Comparison of ENCODE assay signal across 9 cellular contexts in the genomic region with DNA sequence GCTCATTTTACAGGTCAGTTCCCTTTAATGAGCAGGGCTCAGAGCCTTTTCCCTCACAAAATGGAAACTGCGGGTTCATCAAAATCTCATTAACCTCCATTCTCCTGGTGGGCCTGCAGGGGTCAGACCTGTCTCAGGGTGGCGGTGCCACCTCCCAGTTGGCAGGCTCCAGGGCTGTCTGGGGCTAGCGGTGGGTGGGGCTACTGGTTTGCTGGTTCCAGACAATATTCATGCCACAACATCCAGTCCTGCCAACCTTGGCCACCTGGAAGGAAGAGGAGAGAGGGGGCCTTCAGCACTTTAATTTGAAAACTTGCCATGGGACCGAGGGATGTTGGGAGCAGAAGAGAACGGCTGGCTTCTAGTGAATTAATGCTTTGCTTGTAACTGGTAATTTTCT. TPM values are rescaled to one million over a fixed set of nuclear protein-coding genes. Genes with fewer than 3 reads are reported as not detected.
DNase-seq lines count a peak whose midpoint lies in the region; ATAC-seq and TF ChIP-seq lines count a peak whose summit lies in the region.
"Had no signal": no experiment of that assay in that cellular context is flagged by ENCODE, and none has a peak within 500 bp of the region (broad histone marks: within the 10 kb centered on the region; RNA-seq: fewer than 3 reads in every experiment).

No MANE protein-coding gene starts in this region.

- H3K9me3 Mint-ChIP-seq in activated T-cell treated with anti-CD3 and anti-CD28 coated beads, Interleukin-2, amount 50 U/mL, for 4 hours: no peaks in the 10 kb centered on the region
- no peaks in the 10 kb centered on the region for H3K9me3 Mint-ChIP-seq in activated T-helper 1 cell treated with anti-CD3 and anti-CD28 coated beads, Interleukin-12 subunit alpha, Interleukin-12 subunit beta, Interleukin-2, Interleukin-4 antibody, amounts not matched to agents 30 ng/mL and 10 ng/mL and 1 ng/mL, durations not matched to agents 14 hours and 24 hours and 36 hours
- H3K9me3 Mint-ChIP-seq in T-helper 2 cell treated with Interferon-gamma antibody and Interleukin-4, amounts not matched to agents 5 μg/mL and 100 μg/mL, for 36 hours: no peaks in the 10 kb centered on the region

- no peaks in the 10 kb centered on the region for H3K9me3 ChIP-seq in hepatocyte (ENCODE audit: low read depth)

- H3K36me3 ChIP-seq in hepatocyte (replicated peaks; ENCODE audit: insufficient read depth, low read depth): no peaks in the 10 kb centered on the region
- H3K36me3 ChIP-seq: BLaER1 treated with 17β-estradiol and CSF1 and Interleukin-3, amounts not matched to agents 10 nM and 100 nM had no signal

- peak; percentile 42 for DNase-seq in NCI-H1694 treated with DMSO at 0.1 percent for 48 hours (lab: John Stamatoyannopoulos, UW)
- DNase-seq in NCI-H1694 (lab: John Stamatoyannopoulos, UW): no peak
- DNase-seq in NAMALWA (ENCODE audit: low spot score): peak; percentile 64
- no peak for DNase-seq in activated T-cell treated with anti-CD3 and anti-CD28 coated beads, Interleukin-2, amount 50 U/mL, for 4 hours
- no peak for DNase-seq in hepatocyte (ENCODE audit: low spot score)
- peak in 2 of 3 experiments; percentile 3 to 32 for DNase-seq in stimulated activated CD4-positive, alpha-beta T cell treated with anti-CD3 and anti-CD28 coated beads, TNF-alpha, amount 100 ng/mL, for 24 hours (ENCODE audit: low read depth in 3 of 3)
- DNase-seq in activated T-helper 1 cell treated with anti-CD3 and anti-CD28 coated beads, Interleukin-12 subunit alpha, Interleukin-12 subunit beta, Interleukin-2, Interleukin-4 antibody, amounts not matched to agents 30 ng/mL and 10 ng/mL and 1 ng/mL, durations not matched to agents 14 hours and 24 hours and 36 hours (ENCODE audit: low spot score): no peak
- no peak for DNase-seq in T-helper 2 cell treated with Interferon-gamma antibody and Interleukin-4, amounts not matched to agents 5 μg/mL and 100 μg/mL, for 36 hours (ENCODE audit: low spot score)

- no peak overlapping the region for H3K27ac Mint-ChIP-seq in activated T-helper 1 cell treated with anti-CD3 and anti-CD28 coated beads, Interleukin-12 subunit alpha, Interleukin-12 subunit beta, Interleukin-2, Interleukin-4 antibody, amounts not matched to agents 30 ng/mL and 10 ng/mL and 1 ng/mL, durations not matched to agents 14 hours and 24 hours and 36 hours
- no peak overlapping the region for H3K27ac Mint-ChIP-seq in T-helper 2 cell treated with Interferon-gamma antibody and Interleukin-4, amounts not matched to agents 5 μg/mL and 100 μg/mL, for 36 hours

- no peak overlapping the region for H2AFZ ChIP-seq in hepatocyte

- H3K9me2 ChIP-seq in hepatocyte (replicated peaks; ENCODE audit: insufficient read depth): no peaks in the 10 kb centered on the region

- TF ChIP-seq CTCF in hepatocyte (IDR thresholded peaks at IDR 0.05; ENCODE audit: poor library complexity): peak; percentile 27

- no peaks in the 10 kb centered on the region for H3K4me1 Mint-ChIP-seq in activated T-cell treated with anti-CD3 and anti-CD28 coated beads, Interleukin-2, amount 50 U/mL, for 4 hours (ENCODE audit: low read depth)
- H3K4me1 Mint-ChIP-seq in activated T-helper 1 cell treated with anti-CD3 and anti-CD28 coated beads, Interleukin-12 subunit alpha, Interleukin-12 subunit beta, Interleukin-2, Interleukin-4 antibody, amounts not matched to agents 30 ng/mL and 10 ng/mL and 1 ng/mL, durations not matched to agents 14 hours and 24 hours and 36 hours (ENCODE audit: low read depth): no peaks in the 10 kb centered on the region
- no peaks in the 10 kb centered on the region for H3K4me1 Mint-ChIP-seq in T-helper 2 cell treated with Interferon-gamma antibody and Interleukin-4, amounts not matched to agents 5 μg/mL and 100 μg/mL, for 36 hours (ENCODE audit: low read depth)

- no peaks in the 10 kb centered on the region for H4K20me1 ChIP-seq in hepatocyte (ENCODE audit: insufficient read depth, poor library complexity, severe bottlenecking)
- H4K20me1 ChIP-seq: BLaER1 treated with 17β-estradiol and CSF1 and Interleukin-3, amounts not matched to agents 10 nM and 100 nM had no signal

- no peaks in the 10 kb centered on the region for H3K4me1 ChIP-seq in hepatocyte (ENCODE audit: insufficient read depth)
- H3K4me1 ChIP-seq: BLaER1 treated with 17β-estradiol and CSF1 and Interleukin-3, amounts not matched to agents 10 nM and 100 nM had no signal

- H3K4me3 Mint-ChIP-seq in activated T-cell treated with anti-CD3 and anti-CD28 coated beads, Interleukin-2, amount 50 U/mL, for 4 hours: no peak overlapping the region
- no peak overlapping the region for H3K4me3 Mint-ChIP-seq in activated T-helper 1 cell treated with anti-CD3 and anti-CD28 coated beads, Interleukin-12 subunit alpha, Interleukin-12 subunit beta, Interleukin-2, Interleukin-4 antibody, amounts not matched to agents 30 ng/mL and 10 ng/mL and 1 ng/mL, durations not matched to agents 14 hours and 24 hours and 36 hours
- no peak overlapping the region for H3K4me3 Mint-ChIP-seq in T-helper 2 cell treated with Interferon-gamma antibody and Interleukin-4, amounts not matched to agents 5 μg/mL and 100 μg/mL, for 36 hours

- no peak overlapping the region for H3K27ac ChIP-seq in hepatocyte
- H3K27ac ChIP-seq: BLaER1 treated with 17β-estradiol and CSF1 and Interleukin-3, amounts not matched to agents 10 nM and 100 nM had no signal

- WGBS in hepatocyte (ENCODE audit: low lambda C conversion rate, missing lambda C conversion rate): 58% methylated on average over 5 of the region's 5 CpGs

- H3K27me3 ChIP-seq in hepatocyte: no peaks in the 10 kb centered on the region
- H3K27me3 ChIP-seq: BLaER1 treated with 17β-estradiol and CSF1 and Interleukin-3, amounts not matched to agents 10 nM and 100 nM had no signal

- no peaks in the 10 kb centered on the region for H3K79me2 ChIP-seq in hepatocyte

- H3K36me3 Mint-ChIP-seq in activated T-cell treated with anti-CD3 and anti-CD28 coated beads, Interleukin-2, amount 50 U/mL, for 4 hours (ENCODE audit: insufficient read depth): no peaks in the 10 kb centered on the region
- H3K36me3 Mint-ChIP-seq in activated T-helper 1 cell treated with anti-CD3 and anti-CD28 coated beads, Interleukin-12 subunit alpha, Interleukin-12 subunit beta, Interleukin-2, Interleukin-4 antibody, amounts not matched to agents 30 ng/mL and 10 ng/mL and 1 ng/mL, durations not matched to agents 14 hours and 24 hours and 36 hours (ENCODE audit: low read depth): no peaks in the 10 kb centered on the region
- H3K36me3 Mint-ChIP-seq in T-helper 2 cell treated with Interferon-gamma antibody and Interleukin-4, amounts not matched to agents 5 μg/mL and 100 μg/mL, for 36 hours (ENCODE audit: low read depth): no peaks in the 10 kb centered on the region

- no peak overlapping the region for H3K4me3 ChIP-seq in hepatocyte
- H3K4me3 ChIP-seq: BLaER1 treated with 17β-estradiol and CSF1 and Interleukin-3, amounts not matched to agents 10 nM and 100 nM had no signal

- intact Hi-C loops in activated T-helper 1 cell treated with anti-CD3 and anti-CD28 coated beads, Interleukin-12 subunit alpha, Interleukin-12 subunit beta, Interleukin-2, Interleukin-4 antibody, amounts not matched to agents 30 ng/mL and 10 ng/mL and 1 ng/mL, durations not matched to agents 14 hours and 24 hours and 36 hours (cut with micrococcal nuclease): no loop called here

- H3K4me2 ChIP-seq in hepatocyte: no peak overlapping the region
- H3K4me2 ChIP-seq: BLaER1 treated with 17β-estradiol and CSF1 and Interleukin-3, amounts not matched to agents 10 nM and 100 nM had no signal

- peak; percentile 65 to 83 for ATAC-seq in activated T-cell treated with anti-CD3 and anti-CD28 coated beads, Interleukin-2, amount 50 U/mL, for 4 hours

- peaks cover 24% of the 10 kb centered on the region for H3K27me3 Mint-ChIP-seq in activated T-cell treated with anti-CD3 and anti-CD28 coated beads, Interleukin-2, amount 50 U/mL, for 4 hours (ENCODE audit: low read depth)
- H3K27me3 Mint-ChIP-seq in activated T-helper 1 cell treated with anti-CD3 and anti-CD28 coated beads, Interleukin-12 subunit alpha, Interleukin-12 subunit beta, Interleukin-2, Interleukin-4 antibody, amounts not matched to agents 30 ng/mL and 10 ng/mL and 1 ng/mL, durations not matched to agents 14 hours and 24 hours and 36 hours (ENCODE audit: insufficient read depth): peaks cover 6% of the 10 kb centered on the region
- peaks cover 16% of the 10 kb centered on the region for H3K27me3 Mint-ChIP-seq in T-helper 2 cell treated with Interferon-gamma antibody and Interleukin-4, amounts not matched to agents 5 μg/mL and 100 μg/mL, for 36 hours (ENCODE audit: low read depth)

RNA-seq across cellular contexts. Expression of a gene that starts 41.9 kb away (rescaled TPM):
- 100 to 1,000 TPM; 107 to 115 (median 110) TPM for total RNA-seq in activated T-cell treated with anti-CD3 and anti-CD28 coated beads, Interleukin-2, amount 50 U/mL, for 4 hours
- 25.7 and 27.6 TPM in 2 replicates for total RNA-seq in hepatocyte
- 48.0 and 55.0 TPM in 2 replicates for polyA plus RNA-seq in hepatocyte
- 93.5 and 105 TPM in 2 replicates for total RNA-seq in activated T-helper 1 cell treated with anti-CD3 and anti-CD28 coated beads, Interleukin-12 subunit alpha, Interleukin-12 subunit beta, Interleukin-2, Interleukin-4 antibody, amounts not matched to agents 30 ng/mL and 10 ng/mL and 1 ng/mL, durations not matched to agents 14 hours and 24 hours and 36 hours

Comparison
In these comparisons a context has a peak if more than half of its experiments do, and no peak if none do; other contexts are left out.
1. DNase-seq: peak in NCI-H1694 treated with DMSO at 0.1 percent for 48 hours (single experiment), NAMALWA (single experiment) and stimulated activated CD4-positive, alpha-beta T cell treated with anti-CD3 and anti-CD28 coated beads, TNF-alpha, amount 100 ng/mL, for 24 hours (2 of 3); none in NCI-H1694 (single experiment), activated T-cell treated with anti-CD3 and anti-CD28 coated beads, Interleukin-2, amount 50 U/mL, for 4 hours (single experiment), hepatocyte (single experiment), activated T-helper 1 cell treated with anti-CD3 and anti-CD28 coated beads, Interleukin-12 subunit alpha, Interleukin-12 subunit beta, Interleukin-2, Interleukin-4 antibody, amounts not matched to agents 30 ng/mL and 10 ng/mL and 1 ng/mL, durations not matched to agents 14 hours and 24 hours and 36 hours (single experiment) and T-helper 2 cell treated with Interferon-gamma antibody and Interleukin-4, amounts not matched to agents 5 μg/mL and 100 μg/mL, for 36 hours (single experiment).